In the genomic region with DNA sequence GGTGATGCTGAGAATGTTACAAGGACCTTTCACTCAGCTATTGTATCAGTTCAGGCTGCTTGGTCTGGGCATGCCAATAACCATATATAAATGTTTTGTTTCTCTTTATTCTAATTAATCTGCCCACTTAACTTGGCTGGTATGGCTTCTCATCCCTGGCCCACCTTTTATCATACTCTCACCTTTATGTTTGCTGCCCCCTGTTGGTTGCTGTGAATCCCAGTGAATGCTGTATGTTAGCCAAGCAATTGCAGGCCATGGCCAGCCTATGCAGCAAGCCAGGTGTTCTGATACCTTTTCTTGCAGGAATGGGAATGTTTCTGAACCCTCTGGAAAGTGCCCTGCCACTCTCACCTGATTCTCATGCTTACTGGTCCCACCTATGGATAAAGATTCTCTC, we compare ENCODE assay signal across 1 cellular context.
TF ChIP-seq lines count a peak whose summit lies in the region.

No MANE protein-coding gene starts in this region.

TF ChIP-seq in GM23338, 12 proteins besides CTCF, POLR2A, EP300 and RAD21 (continued from another document):
- TF ChIP-seq ZNF462 (CRISPR knock-in tag; IDR thresholded peaks at IDR 0.05) = no peak
- TF ChIP-seq ZNF114 (CRISPR knock-in tag; IDR thresholded peaks at IDR 0.05) = no peak
- TF ChIP-seq, protein P1, sequence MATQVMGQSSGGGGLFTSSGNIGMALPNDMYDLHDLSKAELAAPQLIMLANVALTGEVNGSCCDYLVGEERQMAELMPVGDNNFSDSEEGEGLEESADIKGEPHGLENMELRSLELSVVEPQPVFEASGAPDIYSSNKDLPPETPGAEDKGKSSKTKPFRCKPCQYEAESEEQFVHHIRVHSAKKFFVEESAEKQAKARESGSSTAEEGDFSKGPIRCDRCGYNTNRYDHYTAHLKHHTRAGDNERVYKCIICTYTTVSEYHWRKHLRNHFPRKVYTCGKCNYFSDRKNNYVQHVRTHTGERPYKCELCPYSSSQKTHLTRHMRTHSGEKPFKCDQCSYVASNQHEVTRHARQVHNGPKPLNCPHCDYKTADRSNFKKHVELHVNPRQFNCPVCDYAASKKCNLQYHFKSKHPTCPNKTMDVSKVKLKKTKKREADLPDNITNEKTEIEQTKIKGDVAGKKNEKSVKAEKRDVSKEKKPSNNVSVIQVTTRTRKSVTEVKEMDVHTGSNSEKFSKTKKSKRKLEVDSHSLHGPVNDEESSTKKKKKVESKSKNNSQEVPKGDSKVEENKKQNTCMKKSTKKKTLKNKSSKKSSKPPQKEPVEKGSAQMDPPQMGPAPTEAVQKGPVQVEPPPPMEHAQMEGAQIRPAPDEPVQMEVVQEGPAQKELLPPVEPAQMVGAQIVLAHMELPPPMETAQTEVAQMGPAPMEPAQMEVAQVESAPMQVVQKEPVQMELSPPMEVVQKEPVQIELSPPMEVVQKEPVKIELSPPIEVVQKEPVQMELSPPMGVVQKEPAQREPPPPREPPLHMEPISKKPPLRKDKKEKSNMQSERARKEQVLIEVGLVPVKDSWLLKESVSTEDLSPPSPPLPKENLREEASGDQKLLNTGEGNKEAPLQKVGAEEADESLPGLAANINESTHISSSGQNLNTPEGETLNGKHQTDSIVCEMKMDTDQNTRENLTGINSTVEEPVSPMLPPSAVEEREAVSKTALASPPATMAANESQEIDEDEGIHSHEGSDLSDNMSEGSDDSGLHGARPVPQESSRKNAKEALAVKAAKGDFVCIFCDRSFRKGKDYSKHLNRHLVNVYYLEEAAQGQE (IDR thresholded peaks at IDR 0.05; ENCODE audit: unreplicated experiment) = no peak
